Comparison of ENCODE assay signal across 16 cellular contexts in the genomic region with DNA sequence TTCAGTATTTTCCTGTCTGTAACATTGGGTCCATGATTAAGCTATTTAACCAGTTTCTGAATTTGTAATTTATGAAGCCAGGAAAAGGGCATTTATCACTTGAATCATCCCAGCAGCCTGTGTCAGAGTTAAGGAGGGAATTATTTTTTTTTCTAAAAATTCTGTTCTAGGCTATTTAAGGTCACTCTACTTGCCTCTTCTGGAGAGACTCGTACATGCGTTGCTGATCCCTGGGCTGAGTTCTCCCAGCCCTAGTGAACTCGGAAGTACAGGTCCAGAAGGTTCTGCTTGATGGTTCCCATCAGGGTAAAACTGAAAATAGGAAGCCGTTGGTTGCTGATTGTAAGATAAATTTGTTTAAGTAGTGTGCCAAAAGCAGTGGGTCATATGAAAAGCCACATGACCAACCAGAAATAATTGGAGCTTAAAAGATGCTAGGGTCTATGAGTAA.
DNase-seq lines count a peak whose midpoint lies in the region; ATAC-seq and TF ChIP-seq lines count a peak whose summit lies in the region.
"Had no signal": no experiment of that assay in that cellular context is flagged by ENCODE, and none has a peak within 500 bp of the region (broad histone marks: within the 10 kb centered on the region; RNA-seq: fewer than 3 reads in every experiment).

No MANE protein-coding gene starts in this region.

- H3K9ac ChIP-seq in SK-N-SH, result peak overlapping the region; percentile 49
- no peak overlapping the region for H3K9ac ChIP-seq in smooth muscle cell (ENCODE audit: low read depth)

- no peak for TF ChIP-seq RAD21 in SK-N-SH (IDR thresholded peaks at IDR 0.05; ENCODE audit: low read length)

- H3K27me3 ChIP-seq in SK-N-SH (ENCODE audit: insufficient read depth) (no peaks in the 10 kb centered on the region), gastroesophageal sphincter (no peaks in the 10 kb centered on the region), smooth muscle cell (ENCODE audit: low read depth) (no peaks in the 10 kb centered on the region)
- H3K27me3 ChIP-seq: colonic mucosa, hepatocyte had no signal

- H3F3A ChIP-seq in SK-N-SH (replicated peaks; ENCODE audit: insufficient read depth) (peaks cover 41% of the 10 kb centered on the region), smooth muscle cell (ENCODE audit: low read depth) (peaks cover 5% of the 10 kb centered on the region)

- no peak for TF ChIP-seq POLR2A in gastroesophageal sphincter (IDR thresholded peaks at IDR 0.05)

- no peaks in the 10 kb centered on the region for H3K9me2 ChIP-seq in SK-N-SH

- ATAC-seq in gastroesophageal sphincter (peak; percentile 36), GM19452 (IDR thresholded peaks at IDR 0.05; ENCODE audit: unreplicated experiment) (no peak)
- ATAC-seq: activated T-cell treated with anti-CD3 and anti-CD28 coated beads, Interleukin-2, amount 50 U/mL, for 72 hours had no signal

- CTCF ChIA-PET in SK-N-SH (lab: Yijun Ruan, JAX), result no interaction called here

- H3K36me3 ChIP-seq in SK-N-SH (replicated peaks in 1 of 2; ENCODE audit: control insufficient read depth in 1 of 2, insufficient read depth in 2 of 2, low read length in 1 of 2) (no peaks in the 10 kb centered on the region), gastroesophageal sphincter (no peaks in the 10 kb centered on the region), smooth muscle cell (ENCODE audit: low read depth) (no peaks in the 10 kb centered on the region)
- H3K36me3 ChIP-seq: colonic mucosa had no signal

- 71% methylated on average over 4 of the region's 4 CpGs for WGBS in SK-N-SH (ENCODE audit: low lambda C conversion rate)
- WGBS in gastroesophageal sphincter (ENCODE audit: low coverage in 1 of 2), 2 donors, result 14 to 55% methylated on average over 4 of the region's 4 CpGs
- 83% methylated on average over 4 of the region's 4 CpGs for WGBS in smooth muscle cell (ENCODE audit: low lambda C conversion rate)

- H3K27ac ChIP-seq in SK-N-SH (ENCODE audit: low read depth in 2 of 2, low read length in 1 of 2) (peak overlapping the region in 1 of 2 experiments; percentile 85; a peak in 3 of 4 replicates), gastroesophageal sphincter (peak overlapping the region in 1 of 4 donors; percentile 35), smooth muscle cell (ENCODE audit: low read depth) (peak overlapping the region; percentile 94)
- H3K27ac ChIP-seq: colonic mucosa, hepatocyte had no signal

- no peaks in the 10 kb centered on the region for H3K79me2 ChIP-seq in SK-N-SH (ENCODE audit: insufficient read depth)
- H3K79me2 ChIP-seq in smooth muscle cell (ENCODE audit: low read depth), result no peaks in the 10 kb centered on the region
- H3K79me2 ChIP-seq: hepatocyte had no signal

- no peak overlapping the region; the same call in 1 of the 2 replicates for H3K4me2 ChIP-seq in SK-N-SH
- H3K4me2 ChIP-seq in smooth muscle cell, result peak overlapping the region; percentile 37
- H3K4me2 ChIP-seq: hepatocyte had no signal

- no peak for TF ChIP-seq EP300 in SK-N-SH (IDR thresholded peaks at IDR 0.05; ENCODE audit: borderline replicate concordance in 1 of 2, low read depth in 1 of 2, low read length in 1 of 2)
- no peak for TF ChIP-seq EP300 in gastroesophageal sphincter (IDR thresholded peaks at IDR 0.05)

- H4K20me1 ChIP-seq in SK-N-SH (ENCODE audit: insufficient read depth), result no peaks in the 10 kb centered on the region
- H4K20me1 ChIP-seq in smooth muscle cell (ENCODE audit: low read depth), result no peaks in the 10 kb centered on the region

- H3K9me3 ChIP-seq in SK-N-SH (no peaks in the 10 kb centered on the region), gastroesophageal sphincter (no peaks in the 10 kb centered on the region), smooth muscle cell (replicated peaks; ENCODE audit: low read depth) (no peaks in the 10 kb centered on the region)
- H3K9me3 ChIP-seq: colonic mucosa had no signal

- POLR2A ChIA-PET in SK-N-SH (lab: Yijun Ruan, JAX), result no interaction called here

- H3K4me3 ChIP-seq in SK-N-SH (ENCODE audit: low read depth in 2 of 2, low read length in 1 of 2) (no peak overlapping the region), gastroesophageal sphincter (no peak overlapping the region), smooth muscle cell (no peak overlapping the region)
- H3K4me3 ChIP-seq: colonic mucosa, hepatocyte had no signal

- TF ChIP-seq CTCF in SK-N-SH (IDR thresholded peaks at IDR 0.05) (no peak), gastroesophageal sphincter (IDR thresholded peaks at IDR 0.05) (no peak), smooth muscle cell (IDR thresholded peaks at IDR 0.05; ENCODE audit: borderline replicate concordance, insufficient read depth, poor library complexity, severe bottlenecking) (no peak)

- H3K4me1 ChIP-seq in SK-N-SH (ENCODE audit: control insufficient read depth in 1 of 2, insufficient read depth in 2 of 2, low read depth in 1 of 2, low read length in 1 of 2), result peaks cover 0 to 28% of the 10 kb centered on the region in 2 experiments
- H3K4me1 ChIP-seq in gastroesophageal sphincter, result peaks cover 0 to 36% (median 0%) of the 10 kb centered on the region in 3 donors
- H3K4me1 ChIP-seq in smooth muscle cell (ENCODE audit: low read depth), result peaks cover 3% of the 10 kb centered on the region
- H3K4me1 ChIP-seq: colonic mucosa had no signal

- peak; percentile 27 for DNase-seq in EL
- DNase-seq in SK-N-SH, result no peak
- DNase-seq in smooth muscle cell (lab: John Stamatoyannopoulos, UW; ENCODE audit: unreplicated experiment), result no peak
- no peak for DNase-seq in NCI-H128 (lab: John Stamatoyannopoulos, UW; ENCODE audit: unreplicated experiment)
- DNase-seq in NCI-H2227 (lab: John Stamatoyannopoulos, UW; ENCODE audit: unreplicated experiment), result no peak
- DNase-seq: activated naive CD4-positive, alpha-beta T cell treated with anti-CD3 and anti-CD28 coated beads, Interleukin-2, amount 50 U/mL, for 16 hours; activated T-cell treated with anti-CD3 and anti-CD28 coated beads, Interleukin-2, amount 50 U/mL, for 72 hours; AML-193; colonic mucosa; NCI-H187; NCI-H2227 treated with DMSO at 0.1 percent for 48 hours; stimulated activated CD4-positive, alpha-beta T cell treated with anti-CD3 and anti-CD28 coated beads, Interleukin-12 subunit alpha, Interleukin-12 subunit beta, amount 100 ng/mL, for 4 hours; T1000 had no signal

- peak overlapping the region; percentile 24; the same call in 1 of the 2 replicates for H2AFZ ChIP-seq in SK-N-SH (ENCODE audit: low read depth)
- no peak overlapping the region for H2AFZ ChIP-seq in smooth muscle cell (ENCODE audit: low read depth)
- H2AFZ ChIP-seq: hepatocyte had no signal

TF ChIP-seq in SK-N-SH, 30 proteins besides CTCF, POLR2A, EP300 and RAD21:
- TF ChIP-seq FOSL2 (IDR thresholded peaks at IDR 0.05; ENCODE audit: borderline replicate concordance, low read depth) (peak; percentile 18; the same call in 1 of the 2 replicates), MEF2A (IDR thresholded peaks at IDR 0.05; ENCODE audit: borderline replicate concordance, low read depth) (no peak), RXRA (IDR thresholded peaks at IDR 0.05; ENCODE audit: borderline replicate concordance, low read depth) (peak; percentile 55; the same call in 1 of the 2 replicates)
- TF ChIP-seq, protein P1, sequence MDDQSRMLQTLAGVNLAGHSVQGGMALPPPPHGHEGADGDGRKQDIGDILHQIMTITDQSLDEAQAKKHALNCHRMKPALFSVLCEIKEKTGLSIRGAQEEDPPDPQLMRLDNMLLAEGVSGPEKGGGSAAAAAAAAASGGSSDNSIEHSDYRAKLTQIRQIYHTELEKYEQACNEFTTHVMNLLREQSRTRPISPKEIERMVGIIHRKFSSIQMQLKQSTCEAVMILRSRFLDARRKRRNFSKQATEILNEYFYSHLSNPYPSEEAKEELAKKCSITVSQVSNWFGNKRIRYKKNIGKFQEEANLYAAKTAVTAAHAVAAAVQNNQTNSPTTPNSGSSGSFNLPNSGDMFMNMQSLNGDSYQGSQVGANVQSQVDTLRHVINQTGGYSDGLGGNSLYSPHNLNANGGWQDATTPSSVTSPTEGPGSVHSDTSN (IDR thresholded peaks at IDR 0.05), result peak; percentile 60
- TF ChIP-seq, protein P2, sequence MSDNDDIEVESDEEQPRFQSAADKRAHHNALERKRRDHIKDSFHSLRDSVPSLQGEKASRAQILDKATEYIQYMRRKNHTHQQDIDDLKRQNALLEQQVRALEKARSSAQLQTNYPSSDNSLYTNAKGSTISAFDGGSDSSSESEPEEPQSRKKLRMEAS (IDR thresholded peaks at IDR 0.05; ENCODE audit: low read depth), result no peak
